ENCODE assay signal across 8 cellular contexts in genomic region chr21:42833439-42833815, GRCh38. TPM values are rescaled to one million over a fixed set of nuclear protein-coding genes. Genes with fewer than 3 reads are reported as not detected.
DNase-seq lines count a peak whose midpoint lies in the region; ATAC-seq and TF ChIP-seq lines count a peak whose summit lies in the region.

No MANE protein-coding gene starts in this region.

- no peaks in the 10 kb centered on the region for H3K36me3 ChIP-seq in gastrocnemius medialis

- peaks cover 8% of the 10 kb centered on the region for H3K36me3 Mint-ChIP-seq in activated T-cell treated with anti-CD3 and anti-CD28 coated beads, Interleukin-2, amount 50 U/mL, for 4 hours (ENCODE audit: insufficient read depth)
- H3K36me3 Mint-ChIP-seq in stimulated activated effector memory CD8-positive, alpha-beta T cell treated with anti-CD3 and anti-CD28 coated beads, Interleukin-12 subunit alpha, Interleukin-12 subunit beta, amount 100 ng/mL, for 72 hours, result peaks cover 35% of the 10 kb centered on the region

- in situ Hi-C loops in gastrocnemius medialis (cut with MboI; ENCODE audit: low sequenced_read_pairs in 4 of 4), result no loop called here

- H3K4me3 Mint-ChIP-seq in activated T-cell treated with anti-CD3 and anti-CD28 coated beads, Interleukin-2, amount 50 U/mL, for 4 hours, result peak overlapping the region; percentile 35
- peak overlapping the region; percentile 15 for H3K4me3 Mint-ChIP-seq in stimulated activated effector memory CD8-positive, alpha-beta T cell treated with anti-CD3 and anti-CD28 coated beads, Interleukin-12 subunit alpha, Interleukin-12 subunit beta, amount 100 ng/mL, for 72 hours

- no peak for TF ChIP-seq POLR2A in gastrocnemius medialis (IDR thresholded peaks at IDR 0.05)

- H3K4me1 ChIP-seq in gastrocnemius medialis, result no peaks in the 10 kb centered on the region

- DNase-seq in AG08396 (ENCODE audit: low spot score) (peak; percentile 12), NCI-H82 treated with DMSO at 0.1 percent for 48 hours (lab: John Stamatoyannopoulos, UW; ENCODE audit: unreplicated experiment) (peak; percentile 7), islet precursor cell (peak; percentile 61), gastrocnemius medialis (no peak)
- DNase-seq in activated T-cell treated with anti-CD3 and anti-CD28 coated beads, Interleukin-2, amount 50 U/mL, for 4 hours, result peak; percentile 43
- DNase-seq in stimulated activated effector memory CD8-positive, alpha-beta T cell treated with anti-CD3 and anti-CD28 coated beads, Interleukin-12 subunit alpha, Interleukin-12 subunit beta, amount 100 ng/mL, for 72 hours (ENCODE audit: low spot score in 2 of 2), result peak in 1 of 2 donors; percentile 63

- peak overlapping the region; percentile 66 for H3K27ac Mint-ChIP-seq in stimulated activated effector memory CD8-positive, alpha-beta T cell treated with anti-CD3 and anti-CD28 coated beads, Interleukin-12 subunit alpha, Interleukin-12 subunit beta, amount 100 ng/mL, for 72 hours

- ATAC-seq in GM21825 (IDR thresholded peaks at IDR 0.05; ENCODE audit: unreplicated experiment), result peak; percentile 49
- ATAC-seq in activated T-cell treated with anti-CD3 and anti-CD28 coated beads, Interleukin-2, amount 50 U/mL, for 4 hours, result peak; percentile 77 to 82
- peak; percentile 87 for ATAC-seq in stimulated activated effector memory CD8-positive, alpha-beta T cell treated with anti-CD3 and anti-CD28 coated beads, Interleukin-12 subunit alpha, Interleukin-12 subunit beta, amount 100 ng/mL, for 72 hours
- no peak for ATAC-seq in HG02642 (IDR thresholded peaks at IDR 0.05; ENCODE audit: poor library complexity, unreplicated experiment)
- ATAC-seq in gastrocnemius medialis, result no peak

- TF ChIP-seq CTCF in gastrocnemius medialis (IDR thresholded peaks at IDR 0.05 in 4 of 5, conservative IDR thresholded peaks at IDR 0.05 in 1 of 5), result no peak

- no peaks in the 10 kb centered on the region for H3K9me3 Mint-ChIP-seq in activated T-cell treated with anti-CD3 and anti-CD28 coated beads, Interleukin-2, amount 50 U/mL, for 4 hours
- H3K9me3 Mint-ChIP-seq in stimulated activated effector memory CD8-positive, alpha-beta T cell treated with anti-CD3 and anti-CD28 coated beads, Interleukin-12 subunit alpha, Interleukin-12 subunit beta, amount 100 ng/mL, for 72 hours, result no peaks in the 10 kb centered on the region

- intact Hi-C loops in gastrocnemius medialis (cut with DNase I; ENCODE audit: low total_unique reads), result no loop called here

- no peaks in the 10 kb centered on the region for H3K9me3 ChIP-seq in gastrocnemius medialis

- peaks cover 30 to 37% (median 35%) of the 10 kb centered on the region in 3 donors for H3K27me3 ChIP-seq in gastrocnemius medialis

- H3K4me1 Mint-ChIP-seq in activated T-cell treated with anti-CD3 and anti-CD28 coated beads, Interleukin-2, amount 50 U/mL, for 4 hours (ENCODE audit: low read depth), result peaks cover 34% of the 10 kb centered on the region
- peaks cover 37% of the 10 kb centered on the region for H3K4me1 Mint-ChIP-seq in stimulated activated effector memory CD8-positive, alpha-beta T cell treated with anti-CD3 and anti-CD28 coated beads, Interleukin-12 subunit alpha, Interleukin-12 subunit beta, amount 100 ng/mL, for 72 hours

- H3K4me3 ChIP-seq in gastrocnemius medialis, result no peak overlapping the region

- H3K27ac ChIP-seq in gastrocnemius medialis, result no peak overlapping the region

- H3K27me3 Mint-ChIP-seq in activated T-cell treated with anti-CD3 and anti-CD28 coated beads, Interleukin-2, amount 50 U/mL, for 4 hours (ENCODE audit: low read depth), result peaks cover 9% of the 10 kb centered on the region

RNA-seq across cellular contexts. Expression of gene WDR4, which starts 45.9 kb away (rescaled TPM):
- 10 to 100 TPM; 66.9 to 88.9 (median 86.2) TPM for total RNA-seq in activated T-cell treated with anti-CD3 and anti-CD28 coated beads, Interleukin-2, amount 50 U/mL, for 4 hours
- 10 to 100 TPM in 1 of 4 donors, 1 to 10 TPM in 3; 1.9 to 13.3 (median 4.4) TPM for total RNA-seq in gastrocnemius medialis

RNA-seq across cellular contexts. Expression of gene NDUFV3, which starts 59.7 kb away (rescaled TPM):
- 10 to 100 TPM; 18.6 to 26.6 (median 20.6) TPM for total RNA-seq in activated T-cell treated with anti-CD3 and anti-CD28 coated beads, Interleukin-2, amount 50 U/mL, for 4 hours
- total RNA-seq in gastrocnemius medialis, result 100 to 1,000 TPM in 1 of 4 donors, 10 to 100 TPM in 3; 96.4 to 109 (median 97.7) TPM

Comparison
In these comparisons a context has a peak if more than half of its experiments do, and no peak if none do; other contexts are left out.
1. DNase-seq: peak in AG08396 (single experiment), NCI-H82 treated with DMSO at 0.1 percent for 48 hours (single experiment), activated T-cell treated with anti-CD3 and anti-CD28 coated beads, Interleukin-2, amount 50 U/mL, for 4 hours (single experiment) and islet precursor cell (single experiment); none in gastrocnemius medialis (0 of 2).
2. ATAC-seq: peak in GM21825 (single experiment), activated T-cell treated with anti-CD3 and anti-CD28 coated beads, Interleukin-2, amount 50 U/mL, for 4 hours (2 of 2) and stimulated activated effector memory CD8-positive, alpha-beta T cell treated with anti-CD3 and anti-CD28 coated beads, Interleukin-12 subunit alpha, Interleukin-12 subunit beta, amount 100 ng/mL, for 72 hours (single experiment); none in HG02642 (single experiment) and gastrocnemius medialis (0 of 2).
3. RNA of gene WDR4, which starts 45.9 kb away (total RNA-seq): 66.9 to 88.9 TPM in activated T-cell treated with anti-CD3 and anti-CD28 coated beads, Interleukin-2, amount 50 U/mL, for 4 hours; 1.9 to 13.3 TPM in gastrocnemius medialis; every median in the first group is over 4 times any median in the second.